Comparison of ENCODE assay signal across 12 cellular contexts in the genomic region with DNA sequence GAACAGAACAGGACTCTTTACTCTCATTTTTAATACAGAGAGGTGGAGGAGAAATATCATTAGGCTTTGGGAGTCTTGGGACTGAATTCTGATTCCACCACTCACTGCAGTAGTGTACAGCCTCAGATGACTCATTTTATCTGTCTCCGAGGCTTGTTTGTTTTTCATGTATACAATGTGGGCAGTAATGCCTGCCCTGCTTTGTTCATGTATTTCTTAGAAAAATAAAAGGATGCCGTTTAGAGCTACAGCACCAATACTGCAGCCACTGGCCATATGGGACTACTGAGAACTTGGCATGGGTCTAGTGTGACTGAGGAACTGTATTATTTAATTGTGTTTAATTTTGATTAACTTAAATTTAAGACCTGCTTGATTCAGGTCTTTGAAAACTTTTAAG. TPM values are rescaled to one million over a fixed set of nuclear protein-coding genes. Genes with fewer than 3 reads are reported as not detected.
DNase-seq lines count a peak whose midpoint lies in the region; ATAC-seq and TF ChIP-seq lines count a peak whose summit lies in the region.
"Had no signal": no experiment of that assay in that cellular context is flagged by ENCODE, and none has a peak within 500 bp of the region (broad histone marks: within the 10 kb centered on the region; RNA-seq: fewer than 3 reads in every experiment).

No MANE protein-coding gene starts in this region.

- TF ChIP-seq CTCF in osteocyte (IDR thresholded peaks at IDR 0.05), result no peak

- CTCF ChIA-PET in activated CD4-positive, alpha-beta T cell treated with anti-CD3 and anti-CD28 coated beads, Interleukin-2, amount 10 ng/mL, durations not matched to agents 7 days and 5 days (lab: Charles Lee), result no interaction called here
- CTCF ChIA-PET in T-cell (lab: Charles Lee), result no interaction called here

- peak; percentile 29 for DNase-seq in NCI-H460 (ENCODE audit: extremely low read depth, low read depth)
- peak; percentile 55 for DNase-seq in cerebellum (ENCODE audit: low spot score)
- DNase-seq in osteocyte (ENCODE audit: extremely low spot score, unreplicated experiment), result no peak
- DNase-seq in activated CD4-positive, alpha-beta T cell treated with anti-CD3 and anti-CD28 coated beads, Interleukin-2, amount 10 ng/mL, durations not matched to agents 7 days and 5 days, result no peak
- no peak for DNase-seq in T-cell
- no peak for DNase-seq in NCI-H2196 treated with DMSO at 0.1 percent for 48 hours (lab: John Stamatoyannopoulos, UW; ENCODE audit: unreplicated experiment)
- DNase-seq: activated T-cell treated with anti-CD3 and anti-CD28 coated beads for 4 hours, gastrocnemius medialis, left lung, NCI-H1436 had no signal

- H3K27me3 Mint-ChIP-seq in osteocyte (ENCODE audit: unreplicated experiment) (no peaks in the 10 kb centered on the region), T-cell (peaks cover 3 to 5% of the 10 kb centered on the region in 2 donors)
- peaks cover 2% of the 10 kb centered on the region for H3K27me3 Mint-ChIP-seq in activated CD4-positive, alpha-beta T cell treated with anti-CD3 and anti-CD28 coated beads, Interleukin-2, amount 10 ng/mL, durations not matched to agents 7 days and 5 days

- no peaks in the 10 kb centered on the region for H3K9me3 Mint-ChIP-seq in osteocyte (ENCODE audit: unreplicated experiment)
- H3K9me3 Mint-ChIP-seq in activated CD4-positive, alpha-beta T cell treated with anti-CD3 and anti-CD28 coated beads, Interleukin-2, amount 10 ng/mL, durations not matched to agents 7 days and 5 days, result no peaks in the 10 kb centered on the region
- no peaks in the 10 kb centered on the region for H3K9me3 Mint-ChIP-seq in T-cell

- ATAC-seq in GM19463 (IDR thresholded peaks at IDR 0.05; ENCODE audit: unreplicated experiment), result peak; percentile 32
- ATAC-seq in HG02840 (IDR thresholded peaks at IDR 0.05; ENCODE audit: low FRiP score, unreplicated experiment), result no peak
- no peak for ATAC-seq in T-cell (replicated peaks in 1 of 4)
- ATAC-seq: gastrocnemius medialis, left lung had no signal

- POLR2A ChIA-PET in activated CD4-positive, alpha-beta T cell treated with anti-CD3 and anti-CD28 coated beads, Interleukin-2, amount 10 ng/mL, durations not matched to agents 7 days and 5 days (lab: Charles Lee), result no interaction called here
- POLR2A ChIA-PET in T-cell (lab: Charles Lee), result no interaction called here

- no peaks in the 10 kb centered on the region for H3K36me3 Mint-ChIP-seq in osteocyte (ENCODE audit: unreplicated experiment)
- H3K36me3 Mint-ChIP-seq in activated CD4-positive, alpha-beta T cell treated with anti-CD3 and anti-CD28 coated beads, Interleukin-2, amount 10 ng/mL, durations not matched to agents 7 days and 5 days (ENCODE audit: low read depth), result no peaks in the 10 kb centered on the region
- no peaks in the 10 kb centered on the region for H3K36me3 Mint-ChIP-seq in T-cell

- H3K4me3 Mint-ChIP-seq in osteocyte (ENCODE audit: unreplicated experiment) (no peak overlapping the region), T-cell (no peak overlapping the region)
- H3K4me3 Mint-ChIP-seq in activated CD4-positive, alpha-beta T cell treated with anti-CD3 and anti-CD28 coated beads, Interleukin-2, amount 10 ng/mL, durations not matched to agents 7 days and 5 days, result no peak overlapping the region

- H3K27ac Mint-ChIP-seq in osteocyte (ENCODE audit: unreplicated experiment) (peak overlapping the region; percentile 67), T-cell (no peak overlapping the region)
- H3K27ac Mint-ChIP-seq in activated CD4-positive, alpha-beta T cell treated with anti-CD3 and anti-CD28 coated beads, Interleukin-2, amount 10 ng/mL, durations not matched to agents 7 days and 5 days, result no peak overlapping the region

- peaks cover 67% of the 10 kb centered on the region for H3K4me1 Mint-ChIP-seq in osteocyte (ENCODE audit: unreplicated experiment)
- no peaks in the 10 kb centered on the region for H3K4me1 Mint-ChIP-seq in activated CD4-positive, alpha-beta T cell treated with anti-CD3 and anti-CD28 coated beads, Interleukin-2, amount 10 ng/mL, durations not matched to agents 7 days and 5 days
- no peaks in the 10 kb centered on the region for H3K4me1 Mint-ChIP-seq in T-cell

RNA-seq across cellular contexts. Expression of a gene that starts 41.2 kb away (rescaled TPM):
- 8.1 and 8.2 TPM in 2 replicates for total RNA-seq in NCI-H460 (2014; rRNA removed; shearing (Covaris generic))
- 9.4 and 10.6 TPM in 2 replicates for polyA plus RNA-seq in NCI-H460 (2014; cell fraction: nucleus; rRNA removed)
- total RNA-seq in cerebellum, result 50.8 TPM
- 246 and 254 TPM in 2 replicates for total RNA-seq in osteocyte
- total RNA-seq in activated CD4-positive, alpha-beta T cell treated with anti-CD3 and anti-CD28 coated beads, Interleukin-2, amount 10 ng/mL, durations not matched to agents 7 days and 5 days, result under 1 TPM in 1 of 2 experiments, not detected in 1; 0.15 TPM
- 1 to 10 TPM in 1 of 5 donors, under 1 TPM in 4; 0.12 to 1.1 (median 0.56) TPM for total RNA-seq in T-cell

Comparison
In these comparisons a context has a peak if more than half of its experiments do, and no peak if none do; other contexts are left out.
1. DNase-seq: peak in NCI-H460 (single experiment) and cerebellum (single experiment); none in osteocyte (single experiment), activated CD4-positive, alpha-beta T cell treated with anti-CD3 and anti-CD28 coated beads, Interleukin-2, amount 10 ng/mL, durations not matched to agents 7 days and 5 days (single experiment), T-cell (0 of 34) and NCI-H2196 treated with DMSO at 0.1 percent for 48 hours (single experiment).